In the genomic region with DNA sequence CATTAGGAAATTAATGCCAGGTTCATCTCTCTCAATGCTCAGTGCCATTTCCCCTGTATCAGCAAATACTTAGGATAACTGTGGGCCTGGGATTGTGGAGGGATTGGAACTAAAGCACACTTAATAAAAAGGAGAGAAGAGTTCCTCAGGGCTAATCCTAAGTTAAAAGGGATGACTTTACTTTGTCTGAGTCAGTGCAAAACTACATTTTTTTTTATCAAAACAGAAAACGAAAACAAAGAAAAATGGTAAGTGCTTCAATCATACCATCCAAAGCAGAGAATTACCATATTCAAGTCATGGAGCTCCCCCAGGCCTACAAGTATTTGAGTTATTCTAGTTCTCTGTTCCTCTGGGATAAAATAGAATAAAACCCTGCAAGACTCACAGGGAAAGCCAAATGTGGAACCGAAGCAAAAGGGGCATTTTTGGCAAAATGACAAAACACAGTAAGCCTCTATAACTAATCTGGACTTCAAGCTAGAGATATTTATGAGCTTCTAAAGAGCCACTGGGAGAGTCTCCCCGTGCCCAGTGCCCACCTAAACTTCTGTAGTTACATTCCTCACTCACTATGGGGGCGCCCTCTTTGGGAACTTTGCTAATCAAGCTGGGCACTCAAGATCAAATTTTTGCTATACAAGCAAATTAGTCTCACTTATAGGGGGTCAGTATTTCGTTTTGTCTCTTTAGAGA, we compare ENCODE assay signal across 2 cellular contexts.
TF ChIP-seq lines count a peak whose summit lies in the region.

No MANE protein-coding gene starts in this region.

TF ChIP-seq in HepG2, 621 proteins besides CTCF, POLR2A, EP300 and RAD21 (continues in another document):
- no peak for TF ChIP-seq ZFP36L2 (CRISPR knock-in tag; IDR thresholded peaks at IDR 0.05)
- no peak for TF ChIP-seq JUN (CRISPR knock-in tag; IDR thresholded peaks at IDR 0.05)
- no peak for TF ChIP-seq TEAD3 (CRISPR knock-in tag; optimal IDR thresholded peaks at IDR 0.05; ENCODE audit: borderline replicate concordance)
- no peak for TF ChIP-seq ZNF382 (CRISPR knock-in tag; IDR thresholded peaks at IDR 0.05; ENCODE audit: borderline replicate concordance)
- TF ChIP-seq, protein P1, sequence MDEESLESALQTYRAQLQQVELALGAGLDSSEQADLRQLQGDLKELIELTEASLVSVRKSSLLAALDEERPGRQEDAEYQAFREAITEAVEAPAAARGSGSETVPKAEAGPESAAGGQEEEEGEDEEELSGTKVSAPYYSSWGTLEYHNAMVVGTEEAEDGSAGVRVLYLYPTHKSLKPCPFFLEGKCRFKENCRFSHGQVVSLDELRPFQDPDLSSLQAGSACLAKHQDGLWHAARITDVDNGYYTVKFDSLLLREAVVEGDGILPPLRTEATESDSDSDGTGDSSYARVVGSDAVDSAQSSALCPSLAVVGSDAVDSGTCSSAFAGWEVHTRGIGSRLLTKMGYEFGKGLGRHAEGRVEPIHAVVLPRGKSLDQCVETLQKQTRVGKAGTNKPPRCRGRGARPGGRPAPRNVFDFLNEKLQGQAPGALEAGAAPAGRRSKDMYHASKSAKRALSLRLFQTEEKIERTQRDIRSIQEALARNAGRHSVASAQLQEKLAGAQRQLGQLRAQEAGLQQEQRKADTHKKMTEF (CRISPR knock-in tag; IDR thresholded peaks at IDR 0.05): no peak
- no peak for TF ChIP-seq NCOA1 (CRISPR knock-in tag; IDR thresholded peaks at IDR 0.05)
- TF ChIP-seq MAFF (IDR thresholded peaks at IDR 0.05; ENCODE audit: low read depth, low read length): peak; percentile 58
- TF ChIP-seq, protein P2, sequence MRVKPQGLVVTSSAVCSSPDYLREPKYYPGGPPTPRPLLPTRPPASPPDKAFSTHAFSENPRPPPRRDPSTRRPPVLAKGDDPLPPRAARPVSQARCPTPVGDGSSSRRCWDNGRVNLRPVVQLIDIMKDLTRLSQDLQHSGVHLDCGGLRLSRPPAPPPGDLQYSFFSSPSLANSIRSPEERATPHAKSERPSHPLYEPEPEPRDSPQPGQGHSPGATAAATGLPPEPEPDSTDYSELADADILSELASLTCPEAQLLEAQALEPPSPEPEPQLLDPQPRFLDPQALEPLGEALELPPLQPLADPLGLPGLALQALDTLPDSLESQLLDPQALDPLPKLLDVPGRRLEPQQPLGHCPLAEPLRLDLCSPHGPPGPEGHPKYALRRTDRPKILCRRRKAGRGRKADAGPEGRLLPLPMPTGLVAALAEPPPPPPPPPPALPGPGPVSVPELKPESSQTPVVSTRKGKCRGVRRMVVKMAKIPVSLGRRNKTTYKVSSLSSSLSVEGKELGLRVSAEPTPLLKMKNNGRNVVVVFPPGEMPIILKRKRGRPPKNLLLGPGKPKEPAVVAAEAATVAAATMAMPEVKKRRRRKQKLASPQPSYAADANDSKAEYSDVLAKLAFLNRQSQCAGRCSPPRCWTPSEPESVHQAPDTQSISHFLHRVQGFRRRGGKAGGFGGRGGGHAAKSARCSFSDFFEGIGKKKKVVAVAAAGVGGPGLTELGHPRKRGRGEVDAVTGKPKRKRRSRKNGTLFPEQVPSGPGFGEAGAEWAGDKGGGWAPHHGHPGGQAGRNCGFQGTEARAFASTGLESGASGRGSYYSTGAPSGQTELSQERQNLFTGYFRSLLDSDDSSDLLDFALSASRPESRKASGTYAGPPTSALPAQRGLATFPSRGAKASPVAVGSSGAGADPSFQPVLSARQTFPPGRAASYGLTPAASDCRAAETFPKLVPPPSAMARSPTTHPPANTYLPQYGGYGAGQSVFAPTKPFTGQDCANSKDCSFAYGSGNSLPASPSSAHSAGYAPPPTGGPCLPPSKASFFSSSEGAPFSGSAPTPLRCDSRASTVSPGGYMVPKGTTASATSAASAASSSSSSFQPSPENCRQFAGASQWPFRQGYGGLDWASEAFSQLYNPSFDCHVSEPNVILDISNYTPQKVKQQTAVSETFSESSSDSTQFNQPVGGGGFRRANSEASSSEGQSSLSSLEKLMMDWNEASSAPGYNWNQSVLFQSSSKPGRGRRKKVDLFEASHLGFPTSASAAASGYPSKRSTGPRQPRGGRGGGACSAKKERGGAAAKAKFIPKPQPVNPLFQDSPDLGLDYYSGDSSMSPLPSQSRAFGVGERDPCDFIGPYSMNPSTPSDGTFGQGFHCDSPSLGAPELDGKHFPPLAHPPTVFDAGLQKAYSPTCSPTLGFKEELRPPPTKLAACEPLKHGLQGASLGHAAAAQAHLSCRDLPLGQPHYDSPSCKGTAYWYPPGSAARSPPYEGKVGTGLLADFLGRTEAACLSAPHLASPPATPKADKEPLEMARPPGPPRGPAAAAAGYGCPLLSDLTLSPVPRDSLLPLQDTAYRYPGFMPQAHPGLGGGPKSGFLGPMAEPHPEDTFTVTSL (CRISPR knock-in tag; IDR thresholded peaks at IDR 0.05; ENCODE audit: borderline replicate concordance): no peak
- no peak for TF ChIP-seq RBM39 (IDR thresholded peaks at IDR 0.05; ENCODE audit: low read depth, low read length, poor library complexity, severe bottlenecking)
- peak; percentile 65 to 74 for TF ChIP-seq MAFK (conservative IDR thresholded peaks at IDR 0.05 in 1 of 2, IDR thresholded peaks at IDR 0.05 in 1 of 2; ENCODE audit: low read length in 2 of 2)
- TF ChIP-seq, protein P3, sequence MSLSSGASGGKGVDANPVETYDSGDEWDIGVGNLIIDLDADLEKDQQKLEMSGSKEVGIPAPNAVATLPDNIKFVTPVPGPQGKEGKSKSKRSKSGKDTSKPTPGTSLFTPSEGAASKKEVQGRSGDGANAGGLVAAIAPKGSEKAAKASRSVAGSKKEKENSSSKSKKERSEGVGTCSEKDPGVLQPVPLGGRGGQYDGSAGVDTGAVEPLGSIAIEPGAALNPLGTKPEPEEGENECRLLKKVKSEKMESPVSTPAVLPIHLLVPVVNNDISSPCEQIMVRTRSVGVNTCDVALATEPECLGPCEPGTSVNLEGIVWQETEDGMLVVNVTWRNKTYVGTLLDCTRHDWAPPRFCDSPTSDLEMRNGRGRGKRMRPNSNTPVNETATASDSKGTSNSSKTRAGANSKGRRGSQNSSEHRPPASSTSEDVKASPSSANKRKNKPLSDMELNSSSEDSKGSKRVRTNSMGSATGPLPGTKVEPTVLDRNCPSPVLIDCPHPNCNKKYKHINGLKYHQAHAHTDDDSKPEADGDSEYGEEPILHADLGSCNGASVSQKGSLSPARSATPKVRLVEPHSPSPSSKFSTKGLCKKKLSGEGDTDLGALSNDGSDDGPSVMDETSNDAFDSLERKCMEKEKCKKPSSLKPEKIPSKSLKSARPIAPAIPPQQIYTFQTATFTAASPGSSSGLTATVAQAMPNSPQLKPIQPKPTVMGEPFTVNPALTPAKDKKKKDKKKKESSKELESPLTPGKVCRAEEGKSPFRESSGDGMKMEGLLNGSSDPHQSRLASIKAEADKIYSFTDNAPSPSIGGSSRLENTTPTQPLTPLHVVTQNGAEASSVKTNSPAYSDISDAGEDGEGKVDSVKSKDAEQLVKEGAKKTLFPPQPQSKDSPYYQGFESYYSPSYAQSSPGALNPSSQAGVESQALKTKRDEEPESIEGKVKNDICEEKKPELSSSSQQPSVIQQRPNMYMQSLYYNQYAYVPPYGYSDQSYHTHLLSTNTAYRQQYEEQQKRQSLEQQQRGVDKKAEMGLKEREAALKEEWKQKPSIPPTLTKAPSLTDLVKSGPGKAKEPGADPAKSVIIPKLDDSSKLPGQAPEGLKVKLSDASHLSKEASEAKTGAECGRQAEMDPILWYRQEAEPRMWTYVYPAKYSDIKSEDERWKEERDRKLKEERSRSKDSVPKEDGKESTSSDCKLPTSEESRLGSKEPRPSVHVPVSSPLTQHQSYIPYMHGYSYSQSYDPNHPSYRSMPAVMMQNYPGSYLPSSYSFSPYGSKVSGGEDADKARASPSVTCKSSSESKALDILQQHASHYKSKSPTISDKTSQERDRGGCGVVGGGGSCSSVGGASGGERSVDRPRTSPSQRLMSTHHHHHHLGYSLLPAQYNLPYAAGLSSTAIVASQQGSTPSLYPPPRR (CRISPR knock-in tag; IDR thresholded peaks at IDR 0.05; ENCODE audit: borderline replicate concordance): no peak
- no peak for TF ChIP-seq ZBTB21 (CRISPR knock-in tag; IDR thresholded peaks at IDR 0.05)

TF ChIP-seq in WTC11, 78 proteins besides CTCF, POLR2A, EP300 and RAD21 (continues in another document):
- TF ChIP-seq ZNF416 (CRISPR knock-in tag; IDR thresholded peaks at IDR 0.05) (no peak), ZNF671 (CRISPR knock-in tag; IDR thresholded peaks at IDR 0.05) (no peak), MYBL2 (CRISPR knock-in tag; IDR thresholded peaks at IDR 0.05) (no peak), HMGA2 (CRISPR knock-in tag; IDR thresholded peaks at IDR 0.05) (no peak), CREM (CRISPR knock-in tag; IDR thresholded peaks at IDR 0.05) (no peak), ZNF232 (CRISPR knock-in tag; IDR thresholded peaks at IDR 0.05) (no peak), ZNF121 (CRISPR knock-in tag; IDR thresholded peaks at IDR 0.05) (no peak), NR1H2 (CRISPR knock-in tag; IDR thresholded peaks at IDR 0.05) (no peak), TP53 (CRISPR knock-in tag; IDR thresholded peaks at IDR 0.05) (no peak)
- TF ChIP-seq, protein P4, sequence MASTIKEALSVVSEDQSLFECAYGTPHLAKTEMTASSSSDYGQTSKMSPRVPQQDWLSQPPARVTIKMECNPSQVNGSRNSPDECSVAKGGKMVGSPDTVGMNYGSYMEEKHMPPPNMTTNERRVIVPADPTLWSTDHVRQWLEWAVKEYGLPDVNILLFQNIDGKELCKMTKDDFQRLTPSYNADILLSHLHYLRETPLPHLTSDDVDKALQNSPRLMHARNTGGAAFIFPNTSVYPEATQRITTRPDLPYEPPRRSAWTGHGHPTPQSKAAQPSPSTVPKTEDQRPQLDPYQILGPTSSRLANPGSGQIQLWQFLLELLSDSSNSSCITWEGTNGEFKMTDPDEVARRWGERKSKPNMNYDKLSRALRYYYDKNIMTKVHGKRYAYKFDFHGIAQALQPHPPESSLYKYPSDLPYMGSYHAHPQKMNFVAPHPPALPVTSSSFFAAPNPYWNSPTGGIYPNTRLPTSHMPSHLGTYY (CRISPR knock-in tag; IDR thresholded peaks at IDR 0.05): no peak
- TF ChIP-seq, protein P5, sequence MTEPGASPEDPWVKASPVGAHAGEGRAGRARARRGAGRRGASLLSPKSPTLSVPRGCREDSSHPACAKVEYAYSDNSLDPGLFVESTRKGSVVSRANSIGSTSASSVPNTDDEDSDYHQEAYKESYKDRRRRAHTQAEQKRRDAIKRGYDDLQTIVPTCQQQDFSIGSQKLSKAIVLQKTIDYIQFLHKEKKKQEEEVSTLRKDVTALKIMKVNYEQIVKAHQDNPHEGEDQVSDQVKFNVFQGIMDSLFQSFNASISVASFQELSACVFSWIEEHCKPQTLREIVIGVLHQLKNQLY (CRISPR knock-in tag; IDR thresholded peaks at IDR 0.05): no peak
- TF ChIP-seq, protein P6, sequence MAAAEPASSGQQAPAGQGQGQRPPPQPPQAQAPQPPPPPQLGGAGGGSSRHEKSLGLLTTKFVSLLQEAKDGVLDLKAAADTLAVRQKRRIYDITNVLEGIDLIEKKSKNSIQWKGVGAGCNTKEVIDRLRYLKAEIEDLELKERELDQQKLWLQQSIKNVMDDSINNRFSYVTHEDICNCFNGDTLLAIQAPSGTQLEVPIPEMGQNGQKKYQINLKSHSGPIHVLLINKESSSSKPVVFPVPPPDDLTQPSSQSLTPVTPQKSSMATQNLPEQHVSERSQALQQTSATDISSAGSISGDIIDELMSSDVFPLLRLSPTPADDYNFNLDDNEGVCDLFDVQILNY (CRISPR knock-in tag; IDR thresholded peaks at IDR 0.05): no peak
- TF ChIP-seq, protein P7, sequence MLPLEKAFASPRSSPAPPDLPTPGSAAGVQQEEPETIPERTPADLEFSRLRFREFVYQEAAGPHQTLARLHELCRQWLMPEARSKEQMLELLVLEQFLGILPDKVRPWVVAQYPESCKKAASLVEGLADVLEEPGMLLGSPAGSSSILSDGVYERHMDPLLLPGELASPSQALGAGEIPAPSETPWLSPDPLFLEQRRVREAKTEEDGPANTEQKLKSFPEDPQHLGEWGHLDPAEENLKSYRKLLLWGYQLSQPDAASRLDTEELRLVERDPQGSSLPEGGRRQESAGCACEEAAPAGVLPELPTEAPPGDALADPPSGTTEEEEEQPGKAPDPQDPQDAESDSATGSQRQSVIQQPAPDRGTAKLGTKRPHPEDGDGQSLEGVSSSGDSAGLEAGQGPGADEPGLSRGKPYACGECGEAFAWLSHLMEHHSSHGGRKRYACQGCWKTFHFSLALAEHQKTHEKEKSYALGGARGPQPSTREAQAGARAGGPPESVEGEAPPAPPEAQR (CRISPR knock-in tag; IDR thresholded peaks at IDR 0.05): no peak
- TF ChIP-seq, protein P8, sequence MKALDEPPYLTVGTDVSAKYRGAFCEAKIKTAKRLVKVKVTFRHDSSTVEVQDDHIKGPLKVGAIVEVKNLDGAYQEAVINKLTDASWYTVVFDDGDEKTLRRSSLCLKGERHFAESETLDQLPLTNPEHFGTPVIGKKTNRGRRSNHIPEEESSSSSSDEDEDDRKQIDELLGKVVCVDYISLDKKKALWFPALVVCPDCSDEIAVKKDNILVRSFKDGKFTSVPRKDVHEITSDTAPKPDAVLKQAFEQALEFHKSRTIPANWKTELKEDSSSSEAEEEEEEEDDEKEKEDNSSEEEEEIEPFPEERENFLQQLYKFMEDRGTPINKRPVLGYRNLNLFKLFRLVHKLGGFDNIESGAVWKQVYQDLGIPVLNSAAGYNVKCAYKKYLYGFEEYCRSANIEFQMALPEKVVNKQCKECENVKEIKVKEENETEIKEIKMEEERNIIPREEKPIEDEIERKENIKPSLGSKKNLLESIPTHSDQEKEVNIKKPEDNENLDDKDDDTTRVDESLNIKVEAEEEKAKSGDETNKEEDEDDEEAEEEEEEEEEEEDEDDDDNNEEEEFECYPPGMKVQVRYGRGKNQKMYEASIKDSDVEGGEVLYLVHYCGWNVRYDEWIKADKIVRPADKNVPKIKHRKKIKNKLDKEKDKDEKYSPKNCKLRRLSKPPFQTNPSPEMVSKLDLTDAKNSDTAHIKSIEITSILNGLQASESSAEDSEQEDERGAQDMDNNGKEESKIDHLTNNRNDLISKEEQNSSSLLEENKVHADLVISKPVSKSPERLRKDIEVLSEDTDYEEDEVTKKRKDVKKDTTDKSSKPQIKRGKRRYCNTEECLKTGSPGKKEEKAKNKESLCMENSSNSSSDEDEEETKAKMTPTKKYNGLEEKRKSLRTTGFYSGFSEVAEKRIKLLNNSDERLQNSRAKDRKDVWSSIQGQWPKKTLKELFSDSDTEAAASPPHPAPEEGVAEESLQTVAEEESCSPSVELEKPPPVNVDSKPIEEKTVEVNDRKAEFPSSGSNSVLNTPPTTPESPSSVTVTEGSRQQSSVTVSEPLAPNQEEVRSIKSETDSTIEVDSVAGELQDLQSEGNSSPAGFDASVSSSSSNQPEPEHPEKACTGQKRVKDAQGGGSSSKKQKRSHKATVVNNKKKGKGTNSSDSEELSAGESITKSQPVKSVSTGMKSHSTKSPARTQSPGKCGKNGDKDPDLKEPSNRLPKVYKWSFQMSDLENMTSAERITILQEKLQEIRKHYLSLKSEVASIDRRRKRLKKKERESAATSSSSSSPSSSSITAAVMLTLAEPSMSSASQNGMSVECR (CRISPR knock-in tag; IDR thresholded peaks at IDR 0.05; ENCODE audit: borderline replicate concordance): no peak
- TF ChIP-seq, protein P9, sequence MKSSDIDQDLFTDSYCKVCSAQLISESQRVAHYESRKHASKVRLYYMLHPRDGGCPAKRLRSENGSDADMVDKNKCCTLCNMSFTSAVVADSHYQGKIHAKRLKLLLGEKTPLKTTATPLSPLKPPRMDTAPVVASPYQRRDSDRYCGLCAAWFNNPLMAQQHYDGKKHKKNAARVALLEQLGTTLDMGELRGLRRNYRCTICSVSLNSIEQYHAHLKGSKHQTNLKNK (CRISPR knock-in tag; IDR thresholded peaks at IDR 0.05): no peak
